Comparison of ENCODE assay signal across 29 cellular contexts in the genomic region with DNA sequence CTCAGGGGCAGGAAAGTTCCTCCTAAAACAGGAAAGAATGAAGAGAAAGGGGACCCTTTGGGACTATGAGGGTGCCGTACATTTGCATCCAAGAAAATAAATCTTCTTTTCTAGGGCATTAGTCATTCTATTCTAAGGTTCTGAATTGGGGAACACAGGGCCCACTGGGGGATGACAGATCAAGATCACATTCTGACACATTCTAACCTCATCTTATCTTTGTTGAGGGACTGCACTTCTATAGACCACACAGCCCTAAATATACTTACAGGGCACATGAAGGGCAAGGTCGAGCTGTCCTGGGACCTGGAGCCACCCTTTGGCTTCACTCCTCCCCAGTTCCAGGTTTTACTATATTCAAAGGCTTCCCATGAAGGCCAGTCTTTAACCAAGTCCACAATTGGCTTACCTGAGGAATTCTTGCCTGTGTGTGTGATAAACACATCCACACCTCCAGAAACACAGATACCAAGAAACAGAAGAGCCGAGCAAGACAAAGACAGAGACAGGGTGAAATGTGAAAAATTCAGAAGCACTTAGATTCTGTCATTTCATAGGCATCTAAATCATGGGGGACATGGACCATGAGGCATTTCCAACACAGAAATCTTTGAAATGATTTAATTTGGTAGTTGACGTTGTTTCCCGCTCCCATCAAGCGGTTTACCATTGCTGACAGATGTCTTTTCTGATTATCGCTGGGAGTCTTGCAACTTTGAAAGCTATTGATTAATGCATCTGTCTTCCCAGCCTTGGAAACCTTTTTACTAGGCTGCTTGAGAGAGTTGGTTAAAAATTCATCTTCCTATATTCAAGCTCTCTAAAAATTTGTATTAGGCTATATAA.
"Had no signal": no experiment of that assay in that cellular context is flagged by ENCODE, and none has a peak within 500 bp of the region (broad histone marks: within the 10 kb centered on the region; RNA-seq: fewer than 3 reads in every experiment).

No MANE protein-coding gene starts in this region.

- H3K27me3 ChIP-seq: neural progenitor cell, ovary, right lobe of liver, sigmoid colon, thyroid gland, tibial nerve, upper lobe of right lung, uterus had no signal

- H3K9me3 ChIP-seq: ovary, psoas muscle, right lobe of liver, sigmoid colon, thoracic aorta, thyroid gland, tibial nerve, upper lobe of right lung, uterus had no signal

- H3K4me2 ChIP-seq: neural progenitor cell had no signal

- H3K36me3 ChIP-seq: neural progenitor cell, ovary, right lobe of liver, sigmoid colon, thoracic aorta, thyroid gland, tibial nerve, upper lobe of right lung, uterus had no signal

- DNase-seq: naive thymus-derived CD4-positive, alpha-beta T cell; natural killer cell; occipital lobe; ovary; posterior cingulate gyrus; psoas muscle; right cardiac atrium; right lobe of liver; sigmoid colon; small intestine; stimulated activated CD4-positive, alpha-beta T cell treated with anti-CD3 and anti-CD28 coated beads, Interleukin-15, amount 100 ng/mL, for 24 hours; stimulated activated CD4-positive, alpha-beta T cell treated with anti-CD3 and anti-CD28 coated beads, Interleukin-2, amount 100 ng/mL, for 24 hours; stimulated activated CD4-positive, alpha-beta T cell treated with anti-CD3 and anti-CD28 coated beads, Interleukin-2, amount 100 ng/mL, for 48 hours; stimulated activated CD4-positive, alpha-beta T cell treated with anti-CD3 and anti-CD28 coated beads, Interleukin-4, amount 100 ng/mL, for 24 hours; stimulated activated naive CD4-positive, alpha-beta T cell; stimulated activated naive CD8-positive, alpha-beta T cell treated with anti-CD3 and anti-CD28 coated beads, Interleukin-15, amount 100 ng/mL, for 72 hours; stimulated activated naive CD8-positive, alpha-beta T cell treated with anti-CD3 and anti-CD28 coated beads, Interleukin-15, Interleukin-2, amounts not matched to agents 100 U/mL and 50 U/mL, for 24 hours; substantia nigra; thyroid gland; upper lobe of right lung; uterus had no signal

- H3K36me3 Mint-ChIP-seq: naive thymus-derived CD4-positive, alpha-beta T cell; natural killer cell; neural progenitor cell; stimulated activated memory B cell treated with anti-CD40 and anti-IgM and Interleukin-4, amounts not matched to agents 10 μg/mL and 1 μg/mL and 100 μg/mL, for 72 hours; type B pancreatic cell had no signal

- H3K4me1 ChIP-seq: psoas muscle, right lobe of liver, thyroid gland, tibial nerve, upper lobe of right lung, uterus had no signal

- H3K4me1 Mint-ChIP-seq: natural killer cell; nephron; stimulated activated memory B cell treated with anti-CD40 and anti-IgM and Interleukin-4, amounts not matched to agents 10 μg/mL and 1 μg/mL and 100 μg/mL, for 72 hours; stimulated activated naive CD8-positive, alpha-beta T cell treated with anti-CD3 and anti-CD28 coated beads, Interleukin-15, amount 100 ng/mL, for 72 hours had no signal

- H3K9me3 Mint-ChIP-seq: natural killer cell, nephron, neural progenitor cell, type B pancreatic cell had no signal

- H3K9ac ChIP-seq: neural progenitor cell, parathyroid adenoma had no signal

- H3K27ac Mint-ChIP-seq: naive thymus-derived CD4-positive, alpha-beta T cell; natural killer cell; nephron; neural progenitor cell; progenitor cell of endocrine pancreas; stimulated activated memory B cell treated with anti-CD40 and anti-IgM and Interleukin-4, amounts not matched to agents 10 μg/mL and 1 μg/mL and 100 μg/mL, for 72 hours; stimulated activated naive CD8-positive, alpha-beta T cell treated with anti-CD3 and anti-CD28 coated beads, Interleukin-15, amount 100 ng/mL, for 72 hours; type B pancreatic cell had no signal

- H3K4me3 ChIP-seq: neural progenitor cell, ovary, psoas muscle, right lobe of liver, sigmoid colon, thoracic aorta, thyroid gland, tibial nerve, upper lobe of right lung, uterus had no signal

- H3K79me2 ChIP-seq: parathyroid adenoma had no signal

- ATAC-seq: naive thymus-derived CD4-positive, alpha-beta T cell; natural killer cell; psoas muscle; right cardiac atrium; right lobe of liver; stimulated activated memory B cell treated with anti-CD40 and anti-IgM and Interleukin-4, amounts not matched to agents 10 μg/mL and 1 μg/mL and 100 μg/mL, for 72 hours; stimulated activated naive CD8-positive, alpha-beta T cell treated with anti-CD3 and anti-CD28 coated beads, Interleukin-15, amount 100 ng/mL, for 72 hours; stimulated activated naive CD8-positive, alpha-beta T cell treated with anti-CD3 and anti-CD28 coated beads, Interleukin-15, Interleukin-2, amounts not matched to agents 100 U/mL and 50 U/mL, for 24 hours; upper lobe of right lung had no signal

- H3K27ac ChIP-seq: neural progenitor cell, ovary, parathyroid adenoma, psoas muscle, right lobe of liver, sigmoid colon, thoracic aorta, thyroid gland, tibial nerve, upper lobe of right lung, uterus had no signal

- H3K4me3 Mint-ChIP-seq: naive thymus-derived CD4-positive, alpha-beta T cell; natural killer cell; nephron; neural progenitor cell; stimulated activated memory B cell treated with anti-CD40 and anti-IgM and Interleukin-4, amounts not matched to agents 10 μg/mL and 1 μg/mL and 100 μg/mL, for 72 hours; stimulated activated naive CD8-positive, alpha-beta T cell treated with anti-CD3 and anti-CD28 coated beads, Interleukin-15, amount 100 ng/mL, for 72 hours; type B pancreatic cell had no signal

- H3K27me3 Mint-ChIP-seq: stimulated activated memory B cell treated with anti-CD40 and anti-IgM and Interleukin-4, amounts not matched to agents 10 μg/mL and 1 μg/mL and 100 μg/mL, for 72 hours had no signal

- FAIRE-seq: small intestine had no signal

- H2AFZ ChIP-seq: neural progenitor cell, parathyroid adenoma had no signal
